8 cellular contexts compared by ENCODE assay signal in the genomic region with DNA sequence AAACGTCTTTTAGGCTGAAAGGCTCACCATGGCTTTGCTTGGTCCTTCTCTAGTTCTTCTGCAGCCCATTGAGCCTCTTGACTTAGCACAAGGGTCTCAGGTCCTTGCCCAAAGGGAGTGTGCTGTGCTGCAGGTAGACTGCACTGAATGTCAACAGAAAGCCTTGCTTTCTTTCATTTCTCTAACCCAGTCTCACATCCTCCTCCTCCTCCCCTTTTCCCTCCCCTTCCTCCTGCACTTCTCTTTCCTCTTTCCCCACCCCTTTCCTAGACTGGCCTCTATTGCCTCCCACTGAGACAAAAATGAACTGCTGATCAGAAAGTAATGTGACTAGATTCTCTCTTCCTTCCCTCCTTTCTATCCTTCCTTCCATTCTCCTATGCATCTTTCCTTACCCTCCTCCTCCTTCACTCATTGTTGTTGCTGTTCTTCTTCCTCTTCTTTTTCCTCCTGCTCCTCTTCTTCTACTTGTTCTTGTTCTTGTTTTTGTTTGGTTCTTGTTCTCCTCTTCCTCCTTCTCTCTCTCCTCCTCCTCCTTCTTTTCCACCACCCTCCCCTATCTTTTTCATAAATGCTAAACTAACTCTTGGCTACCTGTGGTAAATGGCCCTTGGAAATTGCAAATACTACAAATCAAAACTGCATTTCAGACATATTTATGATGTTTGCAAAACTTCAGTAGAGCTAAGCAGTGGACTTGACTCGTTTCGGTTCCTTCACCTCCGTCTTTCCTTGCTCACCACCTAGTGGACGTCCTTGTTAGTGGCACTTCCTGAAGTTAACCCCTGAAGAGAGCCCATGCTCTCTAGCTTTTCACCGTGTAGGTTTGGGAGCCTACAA. TPM values are rescaled to one million over a fixed set of nuclear protein-coding genes. Genes with fewer than 3 reads are reported as not detected.
DNase-seq lines count a peak whose midpoint lies in the region; ATAC-seq and TF ChIP-seq lines count a peak whose summit lies in the region.

A gene (minus strand): TSS at position 152 of the 840 bp plus-strand sequence. CDS start 122 bp downstream, at position 30.

- no peaks in the 10 kb centered on the region for H3K36me3 Mint-ChIP-seq in chondrocyte (ENCODE audit: low read depth)

- peaks cover 25% of the 10 kb centered on the region for H3K27me3 Mint-ChIP-seq in chondrocyte (ENCODE audit: low read depth)

- TF ChIP-seq CTCF in WI38 (IDR thresholded peaks at IDR 0.05; ENCODE audit: low read depth, low read length) (peak; percentile 85), chondrocyte (IDR thresholded peaks at IDR 0.05) (peak; percentile 80)

- H3K4me1 Mint-ChIP-seq in chondrocyte (ENCODE audit: low read depth), result peaks cover 5% of the 10 kb centered on the region

- ATAC-seq in GM18868 (IDR thresholded peaks at IDR 0.05; ENCODE audit: unreplicated experiment) (peak; percentile 77), HG03095 (IDR thresholded peaks at IDR 0.05; ENCODE audit: unreplicated experiment) (peak; percentile 74)

- H3K9me3 Mint-ChIP-seq in chondrocyte (ENCODE audit: low read depth), result peaks cover 17% of the 10 kb centered on the region

- no peak within 1 kb of the TSS for H3K27ac Mint-ChIP-seq in chondrocyte (ENCODE audit: unreplicated experiment)

- peak; percentile 84 for DNase-seq in Ammon's horn (ENCODE audit: low spot score)
- DNase-seq in NCI-H2227 (lab: John Stamatoyannopoulos, UW; ENCODE audit: unreplicated experiment), result peak; percentile 56
- no peak for DNase-seq in chondrocyte (ENCODE audit: low spot score)
- DNase-seq in left kidney (ENCODE audit: low read depth, low spot score), result peak; percentile 84
- peak; percentile 60 to 66 for DNase-seq in stimulated activated CD4-positive, alpha-beta T cell treated with anti-CD3 and anti-CD28 coated beads, Interleukin-2, amount 100 ng/mL, for 48 hours

- H3K4me3 ChIP-seq in WI38 (ENCODE audit: low read depth, low read length), result peak within 1 kb of the TSS; percentile 42

- no peak within 1 kb of the TSS for H3K4me3 Mint-ChIP-seq in chondrocyte (ENCODE audit: unreplicated experiment)

RNA-seq across cellular contexts. Expression of the gene that starts here (rescaled TPM):
- total RNA-seq in chondrocyte, result not detected in 3 replicates
